In the genomic region with DNA sequence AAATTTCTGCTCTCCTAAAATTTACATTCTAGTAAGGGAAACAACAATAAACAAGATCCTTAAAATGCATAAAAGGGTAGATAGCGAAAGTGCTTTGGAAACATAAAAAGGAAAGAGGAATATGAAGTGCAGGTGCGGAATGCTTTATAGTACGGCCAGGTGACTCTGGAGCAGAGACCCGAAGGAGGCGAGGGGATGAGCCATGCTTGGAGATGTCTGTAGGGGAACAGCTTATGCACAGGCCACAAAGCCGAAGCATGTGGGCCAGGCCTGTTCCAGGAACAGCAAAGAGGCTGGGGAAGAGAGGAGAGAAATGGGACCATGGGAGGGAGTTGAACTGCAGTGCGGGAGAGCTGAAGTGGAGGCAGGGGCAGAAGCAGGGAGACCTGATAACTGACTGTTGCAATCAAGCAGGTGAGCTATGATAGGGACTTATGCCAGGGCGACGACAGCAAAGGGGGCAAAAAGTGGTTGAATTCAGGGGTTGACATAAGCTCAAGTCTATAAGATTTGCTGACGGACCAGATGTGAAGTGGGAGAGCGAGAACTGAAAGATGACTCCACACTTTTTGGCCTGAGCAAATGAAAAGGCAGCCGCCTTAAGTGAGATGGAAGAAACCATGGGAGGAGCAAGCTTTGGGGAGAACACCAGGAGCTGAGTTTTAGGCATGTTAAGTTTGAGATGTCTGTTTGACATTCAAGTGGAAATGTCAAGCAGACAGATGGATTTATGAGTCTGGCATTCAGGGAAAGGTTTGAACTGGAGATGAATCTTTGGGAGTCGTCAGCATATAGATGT, we compare ENCODE assay signal across 8 cellular contexts.
DNase-seq lines count a peak whose midpoint lies in the region; ATAC-seq and TF ChIP-seq lines count a peak whose summit lies in the region.

No MANE protein-coding gene starts in this region.

- peak overlapping the region; percentile 71 for H3K4me2 ChIP-seq in fibroblast of lung (ENCODE audit: extremely low read depth, insufficient read depth, low read length)

- H3K4me3 ChIP-seq in H7 (ENCODE audit: insufficient read depth, low read depth, low read length) (peak overlapping the region; percentile 98), fibroblast of lung (replicated peaks in 1 of 4; ENCODE audit: control extremely low read depth in 1 of 4, insufficient read depth in 1 of 4, low read depth in 3 of 4, low read length in 4 of 4) (peak overlapping the region in 3 of 4 experiments; percentile 81 to 93 (median 91)), sigmoid colon (peak overlapping the region; percentile 82 to 100 (median 98))

- TF ChIP-seq EP300 in sigmoid colon (IDR thresholded peaks at IDR 0.05): no peak

- ATAC-seq in T-cell (replicated peaks in 1 of 4): no peak
- no peak for ATAC-seq in foreskin keratinocyte
- ATAC-seq in GM18907 (IDR thresholded peaks at IDR 0.05; ENCODE audit: unreplicated experiment): no peak

- peaks cover 3% of the 10 kb centered on the region for H4K20me1 ChIP-seq in fibroblast of lung (ENCODE audit: control insufficient read depth, extremely low read depth, insufficient read depth, low read length)

- H3K36me3 ChIP-seq in H7 (replicated peaks; ENCODE audit: control insufficient read depth, insufficient read depth, low read length) (no peaks in the 10 kb centered on the region), fibroblast of lung (ENCODE audit: control insufficient read depth, insufficient read depth, low read length) (no peaks in the 10 kb centered on the region), sigmoid colon (no peaks in the 10 kb centered on the region)

- no peak for TF ChIP-seq POLR2A in sigmoid colon (IDR thresholded peaks at IDR 0.05)

- 82 to 84% methylated on average over 13 of the region's 13 CpGs for WGBS in sigmoid colon, 2 donors

- no peak overlapping the region for H3K9ac ChIP-seq in fibroblast of lung (ENCODE audit: insufficient read depth, low read length)

- H3K79me2 ChIP-seq in fibroblast of lung (ENCODE audit: control insufficient read depth, insufficient read depth, low read length): peaks cover 35% of the 10 kb centered on the region

- H3K4me1 ChIP-seq in fibroblast of lung (ENCODE audit: control insufficient read depth, extremely low read depth, insufficient read depth, low read length): no peaks in the 10 kb centered on the region
- H3K4me1 ChIP-seq in sigmoid colon: peaks cover 0 to 26% (median 22%) of the 10 kb centered on the region in 4 donors
- H3K4me1 ChIP-seq in foreskin keratinocyte: peaks cover 3% of the 10 kb centered on the region

- H3K27ac ChIP-seq in fibroblast of lung (ENCODE audit: insufficient read depth, low read length): no peak overlapping the region
- H3K27ac ChIP-seq in sigmoid colon: peak overlapping the region; percentile 94 to 99 (median 98)
- H3K27ac ChIP-seq in foreskin keratinocyte: no peak overlapping the region

- H3K27ac Mint-ChIP-seq in T-cell: peak overlapping the region; percentile 88 to 90

- TF ChIP-seq CTCF in fibroblast of lung (conservative IDR thresholded peaks at IDR 0.05 in 1 of 2, IDR thresholded peaks at IDR 0.05 in 1 of 2; ENCODE audit: low read depth in 1 of 2, low read length in 2 of 2): no peak
- no peak for TF ChIP-seq CTCF in sigmoid colon (IDR thresholded peaks at IDR 0.05)
- no peak for TF ChIP-seq CTCF in foreskin keratinocyte (conservative IDR thresholded peaks at IDR 0.05)

- DNase-seq in H7: peak; percentile 46
- no peak for DNase-seq in T-cell
- DNase-seq in fibroblast of lung (ENCODE audit: low read depth in 2 of 2): no peak
- no peak for DNase-seq in sigmoid colon
- no peak for DNase-seq in NCI-H526 treated with DMSO at 0.1 percent for 48 hours (lab: John Stamatoyannopoulos, UW)
- no peak for DNase-seq in stimulated activated CD4-positive, alpha-beta T cell treated with anti-CD3 and anti-CD28 coated beads, Interleukin-15, amount 100 ng/mL, for 24 hours
- DNase-seq in foreskin keratinocyte: no peak

- no peaks in the 10 kb centered on the region for H3K9me3 ChIP-seq in fibroblast of lung (ENCODE audit: control insufficient read depth, insufficient read depth, low read depth, low read length)
- H3K9me3 ChIP-seq in sigmoid colon: no peaks in the 10 kb centered on the region

- H3K27me3 ChIP-seq in H7 (ENCODE audit: control insufficient read depth, insufficient read depth, low read length) (no peaks in the 10 kb centered on the region), fibroblast of lung (ENCODE audit: control insufficient read depth, insufficient read depth, low read length) (no peaks in the 10 kb centered on the region), sigmoid colon (no peaks in the 10 kb centered on the region), foreskin keratinocyte (no peaks in the 10 kb centered on the region)

- H3K9me3 Mint-ChIP-seq in T-cell: no peaks in the 10 kb centered on the region

- POLR2A ChIA-PET in T-cell (lab: Charles Lee): no interaction called here

- H3K36me3 Mint-ChIP-seq in T-cell: peaks cover 22% of the 10 kb centered on the region

- H3K4me1 Mint-ChIP-seq in T-cell: peaks cover 35 to 38% (median 38%) of the 10 kb centered on the region in 3 donors

- H2AFZ ChIP-seq in fibroblast of lung (ENCODE audit: low read length): peak overlapping the region; percentile 89

- intact Hi-C loops in sigmoid colon (cut with DNase I): loop anchor here (1.0 to 5.0 kb wide), 2 partner anchors 13 to 101 kb away; a partner anchor contains a TSS

- H3K27me3 Mint-ChIP-seq in T-cell: peaks cover 4 to 8% of the 10 kb centered on the region in 2 donors

- CTCF ChIA-PET in T-cell (lab: Charles Lee): no interaction called here

- peak overlapping the region; percentile 86 to 93 (median 87) for H3K4me3 Mint-ChIP-seq in T-cell

Comparison
In these comparisons a context has a peak if more than half of its experiments do, and no peak if none do; other contexts are left out.
1. H3K27ac ChIP-seq: peak in sigmoid colon (4 of 4); none in fibroblast of lung (single experiment) and foreskin keratinocyte (single experiment).
2. Peak in every context shown above with its lines, with median percentiles within 50 percentile points of each other: H3K4me3 ChIP-seq.